21 cellular contexts compared by ENCODE assay signal in the genomic region with DNA sequence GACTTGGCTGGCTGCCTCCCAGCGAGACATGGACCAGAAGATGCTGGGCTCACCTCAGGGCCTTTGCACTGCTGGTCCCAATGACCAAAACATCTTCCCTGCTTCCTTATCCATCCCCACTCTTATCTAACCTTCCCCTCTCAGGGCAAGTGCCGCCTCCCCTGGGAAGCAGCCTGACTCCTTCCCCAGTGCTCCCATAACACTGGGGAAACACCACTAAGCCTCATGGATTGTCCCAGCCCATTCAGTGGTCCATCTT. TPM values are rescaled to one million over a fixed set of nuclear protein-coding genes. Genes with fewer than 3 reads are reported as not detected.
DNase-seq lines count a peak whose midpoint lies in the region; ATAC-seq and TF ChIP-seq lines count a peak whose summit lies in the region.
"Had no signal": no experiment of that assay in that cellular context is flagged by ENCODE, and none has a peak within 500 bp of the region (broad histone marks: within the 10 kb centered on the region; RNA-seq: fewer than 3 reads in every experiment).

No MANE protein-coding gene starts in this region.

- H3K27ac ChIP-seq in CD4-positive, alpha-beta T cell (ENCODE audit: low read depth, low read length), result peak overlapping the region; percentile 79
- no peak overlapping the region for H3K27ac ChIP-seq in coronary artery
- H3K27ac ChIP-seq: lower lobe of right lung, SJSA1 had no signal

- 0 out of 2 replicates have a peak overlapping the region, but pooled peaks have one; percentile 2 for H3K4me3 ChIP-seq in GM12864 (ENCODE audit: low read depth, low read length)
- no peak overlapping the region for H3K4me3 ChIP-seq in coronary artery
- H3K4me3 ChIP-seq: lower lobe of right lung, SJSA1, transverse colon had no signal

- peaks cover 88% of the 10 kb centered on the region for H3K36me3 Mint-ChIP-seq in CD4-positive, alpha-beta T cell (ENCODE audit: low read depth)
- peaks cover 61% of the 10 kb centered on the region for H3K36me3 Mint-ChIP-seq in activated T-helper 2 cell treated with anti-CD3 and anti-CD28 coated beads, Interferon-gamma antibody, Interleukin-2, Interleukin-4, amounts not matched to agents 10 μg/mL and 5 μg/mL and 100 μg/mL, durations not matched to agents 14 hours and 24 hours and 36 hours (ENCODE audit: low read depth)
- H3K36me3 Mint-ChIP-seq in natural killer cell, result no peaks in the 10 kb centered on the region
- H3K36me3 Mint-ChIP-seq in chondrocyte (ENCODE audit: low read depth), result peaks cover 2% of the 10 kb centered on the region

- peak overlapping the region; percentile 76 for H3K4me3 Mint-ChIP-seq in CD4-positive, alpha-beta T cell
- H3K4me3 Mint-ChIP-seq in activated T-helper 2 cell treated with anti-CD3 and anti-CD28 coated beads, Interferon-gamma antibody, Interleukin-2, Interleukin-4, amounts not matched to agents 10 μg/mL and 5 μg/mL and 100 μg/mL, durations not matched to agents 14 hours and 24 hours and 36 hours (ENCODE audit: low read depth), result peak overlapping the region; percentile 80
- H3K4me3 Mint-ChIP-seq in natural killer cell, result peak overlapping the region; percentile 71
- H3K4me3 Mint-ChIP-seq in chondrocyte (ENCODE audit: unreplicated experiment), result no peak overlapping the region
- H3K4me3 Mint-ChIP-seq: activated naive CD4-positive, alpha-beta T cell treated with anti-CD3 and anti-CD28 coated beads for 36 hours had no signal

- H3K27ac Mint-ChIP-seq in CD4-positive, alpha-beta T cell, result peak overlapping the region; percentile 83
- H3K27ac Mint-ChIP-seq in activated T-helper 2 cell treated with anti-CD3 and anti-CD28 coated beads, Interferon-gamma antibody, Interleukin-2, Interleukin-4, amounts not matched to agents 10 μg/mL and 5 μg/mL and 100 μg/mL, durations not matched to agents 14 hours and 24 hours and 36 hours, result peak overlapping the region; percentile 58
- H3K27ac Mint-ChIP-seq in natural killer cell, result peak overlapping the region; percentile 82 to 84
- H3K27ac Mint-ChIP-seq in chondrocyte (ENCODE audit: unreplicated experiment), result no peak overlapping the region
- H3K27ac Mint-ChIP-seq: activated naive CD4-positive, alpha-beta T cell treated with anti-CD3 and anti-CD28 coated beads for 36 hours had no signal

- no peaks in the 10 kb centered on the region for H3K27me3 ChIP-seq in CD4-positive, alpha-beta T cell (ENCODE audit: control insufficient read depth, insufficient read depth, low read length)
- H3K27me3 ChIP-seq: heart left ventricle, transverse colon had no signal

- H3K4me1 Mint-ChIP-seq in CD4-positive, alpha-beta T cell (ENCODE audit: low read depth), result peaks cover 68% of the 10 kb centered on the region
- peaks cover 47% of the 10 kb centered on the region for H3K4me1 Mint-ChIP-seq in activated T-helper 2 cell treated with anti-CD3 and anti-CD28 coated beads, Interferon-gamma antibody, Interleukin-2, Interleukin-4, amounts not matched to agents 10 μg/mL and 5 μg/mL and 100 μg/mL, durations not matched to agents 14 hours and 24 hours and 36 hours (ENCODE audit: low read depth)
- H3K4me1 Mint-ChIP-seq in natural killer cell (peaks cover 37 to 66% of the 10 kb centered on the region in 2 donors), chondrocyte (ENCODE audit: low read depth) (peaks cover 9% of the 10 kb centered on the region)

- DNase-seq in CD4-positive, alpha-beta T cell, result no peak
- DNase-seq in GM12864 (ENCODE audit: low read depth), result no peak
- DNase-seq in activated T-helper 2 cell treated with anti-CD3 and anti-CD28 coated beads, Interferon-gamma antibody, Interleukin-2, Interleukin-4, amounts not matched to agents 10 μg/mL and 5 μg/mL and 100 μg/mL, durations not matched to agents 14 hours and 24 hours and 36 hours (ENCODE audit: low spot score), result no peak
- DNase-seq in natural killer cell, result no peak
- no peak for DNase-seq in coronary artery (ENCODE audit: low spot score)
- no peak for DNase-seq in chondrocyte (ENCODE audit: low spot score)
- no peak for DNase-seq in SKM-1 treated with dmso at 0.1 percent for 144 hours (lab: John Stamatoyannopoulos, UW; ENCODE audit: unreplicated experiment)
- DNase-seq: DMS79; KG1; lower lobe of right lung; NCI-H1105; NCI-H2171; PC-3; stimulated activated CD4-positive, alpha-beta T cell treated with anti-CD3 and anti-CD28 coated beads, Interleukin-4, amount 100 ng/mL, for 24 hours; stimulated activated CD8-positive, alpha-beta memory T cell treated with anti-CD3 and anti-CD28 coated beads, Interleukin-4, amount 100 ng/mL, for 48 hours; transverse colon had no signal

- H3K9me3 ChIP-seq in CD4-positive, alpha-beta T cell (ENCODE audit: control insufficient read depth, low read length), result no peaks in the 10 kb centered on the region
- H3K9me3 ChIP-seq: heart left ventricle, lower lobe of right lung, SJSA1, transverse colon had no signal

- no peaks in the 10 kb centered on the region for H3K9me3 Mint-ChIP-seq in CD4-positive, alpha-beta T cell
- H3K9me3 Mint-ChIP-seq in activated T-helper 2 cell treated with anti-CD3 and anti-CD28 coated beads, Interferon-gamma antibody, Interleukin-2, Interleukin-4, amounts not matched to agents 10 μg/mL and 5 μg/mL and 100 μg/mL, durations not matched to agents 14 hours and 24 hours and 36 hours, result no peaks in the 10 kb centered on the region
- H3K9me3 Mint-ChIP-seq in natural killer cell (no peaks in the 10 kb centered on the region), chondrocyte (ENCODE audit: low read depth) (no peaks in the 10 kb centered on the region)
- H3K9me3 Mint-ChIP-seq: activated naive CD4-positive, alpha-beta T cell treated with anti-CD3 and anti-CD28 coated beads for 36 hours had no signal

- ATAC-seq in CD4-positive, alpha-beta T cell (ENCODE audit: poor library complexity), result no peak
- ATAC-seq in natural killer cell, result no peak
- ATAC-seq: heart left ventricle, lower lobe of right lung, PC-3 had no signal

- H3K27me3 Mint-ChIP-seq in CD4-positive, alpha-beta T cell, result no peaks in the 10 kb centered on the region
- H3K27me3 Mint-ChIP-seq in activated T-helper 2 cell treated with anti-CD3 and anti-CD28 coated beads, Interferon-gamma antibody, Interleukin-2, Interleukin-4, amounts not matched to agents 10 μg/mL and 5 μg/mL and 100 μg/mL, durations not matched to agents 14 hours and 24 hours and 36 hours (ENCODE audit: low read depth), result no peaks in the 10 kb centered on the region
- H3K27me3 Mint-ChIP-seq in natural killer cell (ENCODE audit: low read depth in 2 of 2) (no peaks in the 10 kb centered on the region), chondrocyte (ENCODE audit: low read depth) (no peaks in the 10 kb centered on the region)

- POLR2A ChIA-PET in CD4-positive, alpha-beta T cell (lab: Charles Lee), result interaction anchor here (9.8 to 15.4 kb wide), 2 partner anchors 11 to 14 kb away, joined by 151 to 766 read pairs; a partner anchor contains a TSS

- TF ChIP-seq CTCF in CD4-positive, alpha-beta T cell (IDR thresholded peaks at IDR 0.05), result no peak
- TF ChIP-seq CTCF in GM12864 (IDR thresholded peaks at IDR 0.05; ENCODE audit: low read depth, low read length, missing control alignments) (no peak), natural killer cell (IDR thresholded peaks at IDR 0.05) (no peak), coronary artery (IDR thresholded peaks at IDR 0.05) (no peak), chondrocyte (IDR thresholded peaks at IDR 0.05) (no peak)

- CTCF ChIA-PET in CD4-positive, alpha-beta T cell (lab: Charles Lee), result interaction anchor here (4.7 to 6.5 kb wide), 3 partner anchors 9 to 15 kb away, joined by 24 to 38 read pairs (median 28); no protein-coding TSS in a partner anchor

- intact Hi-C loops in CD4-positive, alpha-beta T cell (cut with DNase I, micrococcal nuclease), result loop anchor here in 1 of 2 experiments (10.0 kb wide), 2 partner anchors 242 to 302 kb away; a partner anchor contains a TSS
- intact Hi-C loops in activated T-helper 2 cell treated with anti-CD3 and anti-CD28 coated beads, Interferon-gamma antibody, Interleukin-2, Interleukin-4, amounts not matched to agents 10 μg/mL and 5 μg/mL and 100 μg/mL, durations not matched to agents 14 hours and 24 hours and 36 hours (cut with micrococcal nuclease), result loop anchor here (10.0 kb wide), 2 partner anchors 668 to 1388 kb away; a partner anchor contains a TSS
- intact Hi-C loops in natural killer cell (cut with micrococcal nuclease), result no loop called here

RNA-seq across cellular contexts. Expression of a gene that starts 5.6 kb away (rescaled TPM):
- 100 to 1,000 TPM; 645 to 659 TPM for total RNA-seq in CD4-positive, alpha-beta T cell
- total RNA-seq in activated T-helper 2 cell treated with anti-CD3 and anti-CD28 coated beads, Interferon-gamma antibody, Interleukin-2, Interleukin-4, amounts not matched to agents 10 μg/mL and 5 μg/mL and 100 μg/mL, durations not matched to agents 14 hours and 24 hours and 36 hours, result 240 and 241 TPM in 2 replicates
- total RNA-seq in natural killer cell (100 to 1,000 TPM; 653 to 825 (median 687) TPM), chondrocyte (12.4 to 19.6 TPM (median 17.5 TPM) in 3 replicates)

RNA-seq across cellular contexts. Expression of a gene that starts 7.7 kb away (rescaled TPM):
- 100 to 1,000 TPM; 567 to 577 TPM for total RNA-seq in CD4-positive, alpha-beta T cell
- total RNA-seq in activated T-helper 2 cell treated with anti-CD3 and anti-CD28 coated beads, Interferon-gamma antibody, Interleukin-2, Interleukin-4, amounts not matched to agents 10 μg/mL and 5 μg/mL and 100 μg/mL, durations not matched to agents 14 hours and 24 hours and 36 hours, result 196 and 208 TPM in 2 replicates
- total RNA-seq in natural killer cell (100 to 1,000 TPM; 401 to 551 (median 435) TPM), chondrocyte (0.40 to 0.97 TPM in 2 of 3 replicates, not detected in the other)
- total RNA-seq: SJSA1 had no signal

RNA-seq across cellular contexts. Expression of a gene that starts 23.3 kb away (rescaled TPM):
- total RNA-seq in CD4-positive, alpha-beta T cell, result not detected
- total RNA-seq in activated T-helper 2 cell treated with anti-CD3 and anti-CD28 coated beads, Interferon-gamma antibody, Interleukin-2, Interleukin-4, amounts not matched to agents 10 μg/mL and 5 μg/mL and 100 μg/mL, durations not matched to agents 14 hours and 24 hours and 36 hours, result not detected in 2 replicates
- total RNA-seq in natural killer cell, result not detected
- total RNA-seq in chondrocyte, result not detected in 3 replicates
- total RNA-seq: activated CD8-positive, alpha-beta memory T cell treated with anti-CD3 and anti-CD28 coated beads for 36 hours; activated naive CD4-positive, alpha-beta T cell treated with anti-CD3 and anti-CD28 coated beads for 36 hours; heart left ventricle; lower lobe of right lung; posterior vena cava; SJSA1; transverse colon had no signal

RNA-seq across cellular contexts. Expression of a gene that starts 45.5 kb away (rescaled TPM):
- 10 to 100 TPM; 34.9 to 41.3 TPM for total RNA-seq in CD4-positive, alpha-beta T cell
- total RNA-seq in activated T-helper 2 cell treated with anti-CD3 and anti-CD28 coated beads, Interferon-gamma antibody, Interleukin-2, Interleukin-4, amounts not matched to agents 10 μg/mL and 5 μg/mL and 100 μg/mL, durations not matched to agents 14 hours and 24 hours and 36 hours, result 92.5 and 92.9 TPM in 2 replicates
- total RNA-seq in natural killer cell (10 to 100 TPM; 41.2 to 62.1 (median 43.5) TPM), chondrocyte (35.1 to 57.6 TPM (median 52.3 TPM) in 3 replicates)

Comparison
In these comparisons a context has a peak if more than half of its experiments do, and no peak if none do; other contexts are left out.
1. RNA of a gene that starts 5.6 kb away (total RNA-seq): 653 to 825 TPM in natural killer cell, 645 to 659 TPM in CD4-positive, alpha-beta T cell and 240 to 241 TPM in activated T-helper 2 cell treated with anti-CD3 and anti-CD28 coated beads, Interferon-gamma antibody, Interleukin-2, Interleukin-4, amounts not matched to agents 10 μg/mL and 5 μg/mL and 100 μg/mL, durations not matched to agents 14 hours and 24 hours and 36 hours; 12.4 to 19.6 TPM in chondrocyte; every median in the first group is over 10 times any median in the second.
2. RNA of a gene that starts 7.7 kb away (total RNA-seq): 567 to 577 TPM in CD4-positive, alpha-beta T cell, 401 to 551 TPM in natural killer cell and 196 to 208 TPM in activated T-helper 2 cell treated with anti-CD3 and anti-CD28 coated beads, Interferon-gamma antibody, Interleukin-2, Interleukin-4, amounts not matched to agents 10 μg/mL and 5 μg/mL and 100 μg/mL, durations not matched to agents 14 hours and 24 hours and 36 hours; 0.40 to 0.97 TPM in chondrocyte; every median in the first group is over 10 times any median in the second.